ENCODE assay signal across 1 cellular context in the genomic region with DNA sequence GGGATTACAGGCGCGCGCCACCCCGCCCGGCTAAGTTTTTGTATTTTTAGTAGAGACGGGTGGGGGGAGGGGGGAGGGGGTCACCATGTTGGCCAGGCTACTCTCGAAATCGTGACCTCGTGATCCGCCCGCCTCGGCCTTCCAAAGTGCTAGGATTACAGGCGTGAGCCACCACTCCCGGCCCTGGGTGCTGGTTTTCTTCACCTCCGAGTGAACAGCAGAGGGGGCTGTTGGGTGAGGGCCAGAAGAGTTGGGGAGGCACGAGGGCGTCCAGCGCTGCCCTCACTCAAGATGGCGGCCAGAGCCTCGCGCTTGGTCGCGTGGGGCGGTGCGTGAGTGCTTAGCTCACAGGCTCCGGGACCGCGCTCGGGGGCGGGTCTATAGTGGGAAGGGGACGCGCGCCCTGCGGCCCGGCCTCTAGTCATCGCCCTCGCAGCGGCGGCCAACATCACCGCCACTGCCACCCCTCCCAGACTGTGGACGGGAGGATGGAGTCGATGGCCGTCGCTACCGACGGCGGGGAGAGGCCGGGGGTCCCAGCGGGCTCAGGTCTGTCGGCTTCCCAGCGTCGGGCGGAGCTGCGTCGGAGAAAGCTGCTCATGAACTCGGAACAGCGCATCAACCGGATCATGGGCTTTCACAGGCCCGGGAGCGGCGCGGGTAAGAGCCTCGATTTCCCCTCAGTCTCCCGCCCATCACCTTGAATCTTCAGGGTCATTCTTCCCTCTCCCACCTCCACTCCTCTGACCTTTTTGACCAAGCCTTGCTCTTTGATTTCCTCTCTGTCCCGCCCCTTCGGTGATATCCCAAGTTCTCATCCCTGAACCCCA.
TF ChIP-seq lines count a peak whose summit lies in the region.

A gene (plus strand): TSS at position 416 of the 830 bp plus-strand sequence. CDS start 73 bp downstream, at position 489.

TF ChIP-seq in HEK293, 187 proteins besides CTCF, POLR2A, EP300 and RAD21 (continued from another document and continues in another):
- TF ChIP-seq, protein P1, sequence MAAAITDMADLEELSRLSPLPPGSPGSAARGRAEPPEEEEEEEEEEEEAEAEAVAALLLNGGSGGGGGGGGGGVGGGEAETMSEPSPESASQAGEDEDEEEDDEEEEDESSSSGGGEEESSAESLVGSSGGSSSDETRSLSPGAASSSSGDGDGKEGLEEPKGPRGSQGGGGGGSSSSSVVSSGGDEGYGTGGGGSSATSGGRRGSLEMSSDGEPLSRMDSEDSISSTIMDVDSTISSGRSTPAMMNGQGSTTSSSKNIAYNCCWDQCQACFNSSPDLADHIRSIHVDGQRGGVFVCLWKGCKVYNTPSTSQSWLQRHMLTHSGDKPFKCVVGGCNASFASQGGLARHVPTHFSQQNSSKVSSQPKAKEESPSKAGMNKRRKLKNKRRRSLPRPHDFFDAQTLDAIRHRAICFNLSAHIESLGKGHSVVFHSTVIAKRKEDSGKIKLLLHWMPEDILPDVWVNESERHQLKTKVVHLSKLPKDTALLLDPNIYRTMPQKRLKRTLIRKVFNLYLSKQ (tag by site-specific recombination; IDR thresholded peaks at IDR 0.05; ENCODE audit: borderline replicate concordance) = no peak
- peak; percentile 92 for TF ChIP-seq ZNF76 (tag by site-specific recombination; IDR thresholded peaks at IDR 0.05; ENCODE audit: borderline replicate concordance, low read depth)
- TF ChIP-seq, protein P2, sequence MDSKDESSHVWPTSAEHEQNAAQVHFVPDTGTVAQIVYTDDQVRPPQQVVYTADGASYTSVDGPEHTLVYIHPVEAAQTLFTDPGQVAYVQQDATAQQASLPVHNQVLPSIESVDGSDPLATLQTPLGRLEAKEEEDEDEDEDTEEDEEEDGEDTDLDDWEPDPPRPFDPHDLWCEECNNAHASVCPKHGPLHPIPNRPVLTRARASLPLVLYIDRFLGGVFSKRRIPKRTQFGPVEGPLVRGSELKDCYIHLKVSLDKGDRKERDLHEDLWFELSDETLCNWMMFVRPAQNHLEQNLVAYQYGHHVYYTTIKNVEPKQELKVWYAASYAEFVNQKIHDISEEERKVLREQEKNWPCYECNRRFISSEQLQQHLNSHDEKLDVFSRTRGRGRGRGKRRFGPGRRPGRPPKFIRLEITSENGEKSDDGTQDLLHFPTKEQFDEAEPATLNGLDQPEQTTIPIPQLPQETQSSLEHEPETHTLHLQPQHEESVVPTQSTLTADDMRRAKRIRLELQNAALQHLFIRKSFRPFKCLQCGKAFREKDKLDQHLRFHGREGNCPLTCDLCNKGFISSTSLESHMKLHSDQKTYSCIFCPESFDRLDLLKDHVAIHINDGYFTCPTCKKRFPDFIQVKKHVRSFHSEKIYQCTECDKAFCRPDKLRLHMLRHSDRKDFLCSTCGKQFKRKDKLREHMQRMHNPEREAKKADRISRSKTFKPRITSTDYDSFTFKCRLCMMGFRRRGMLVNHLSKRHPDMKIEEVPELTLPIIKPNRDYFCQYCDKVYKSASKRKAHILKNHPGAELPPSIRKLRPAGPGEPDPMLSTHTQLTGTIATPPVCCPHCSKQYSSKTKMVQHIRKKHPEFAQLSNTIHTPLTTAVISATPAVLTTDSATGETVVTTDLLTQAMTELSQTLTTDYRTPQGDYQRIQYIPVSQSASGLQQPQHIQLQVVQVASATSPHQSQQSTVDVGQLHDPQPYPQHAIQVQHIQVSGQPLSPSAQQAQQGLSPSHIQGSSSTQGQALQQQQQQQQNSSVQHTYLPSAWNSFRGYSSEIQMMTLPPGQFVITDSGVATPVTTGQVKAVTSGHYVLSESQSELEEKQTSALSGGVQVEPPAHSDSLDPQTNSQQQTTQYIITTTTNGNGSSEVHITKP (tag by site-specific recombination; IDR thresholded peaks at IDR 0.05) = peak; percentile 81
- 0 out of 2 replicates have a peak, but pooled peaks have one; percentile 25 for TF ChIP-seq ZNF391 (tag by site-specific recombination; IDR thresholded peaks at IDR 0.05; ENCODE audit: borderline replicate concordance, low read depth)
- TF ChIP-seq, protein P3, sequence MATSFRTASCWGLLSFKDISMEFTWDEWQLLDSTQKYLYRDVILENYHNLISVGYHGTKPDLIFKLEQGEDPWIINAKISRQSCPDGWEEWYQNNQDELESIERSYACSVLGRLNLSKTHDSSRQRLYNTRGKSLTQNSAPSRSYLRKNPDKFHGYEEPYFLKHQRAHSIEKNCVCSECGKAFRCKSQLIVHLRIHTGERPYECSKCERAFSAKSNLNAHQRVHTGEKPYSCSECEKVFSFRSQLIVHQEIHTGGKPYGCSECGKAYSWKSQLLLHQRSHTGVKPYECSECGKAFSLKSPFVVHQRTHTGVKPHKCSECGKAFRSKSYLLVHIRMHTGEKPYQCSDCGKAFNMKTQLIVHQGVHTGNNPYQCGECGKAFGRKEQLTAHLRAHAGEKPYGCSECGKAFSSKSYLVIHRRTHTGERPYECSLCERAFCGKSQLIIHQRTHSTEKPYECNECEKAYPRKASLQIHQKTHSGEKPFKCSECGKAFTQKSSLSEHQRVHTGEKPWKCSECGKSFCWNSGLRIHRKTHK (tag by site-specific recombination; IDR thresholded peaks at IDR 0.05) = no peak
- no peak for TF ChIP-seq ZNF266 (tag by site-specific recombination; IDR thresholded peaks at IDR 0.05; ENCODE audit: low read depth)
- no peak for TF ChIP-seq MYNN (tag by site-specific recombination; IDR thresholded peaks at IDR 0.05; ENCODE audit: borderline replicate concordance)
- no peak for TF ChIP-seq PRDM1 (tag by site-specific recombination; IDR thresholded peaks at IDR 0.05)
- TF ChIP-seq, protein P4, sequence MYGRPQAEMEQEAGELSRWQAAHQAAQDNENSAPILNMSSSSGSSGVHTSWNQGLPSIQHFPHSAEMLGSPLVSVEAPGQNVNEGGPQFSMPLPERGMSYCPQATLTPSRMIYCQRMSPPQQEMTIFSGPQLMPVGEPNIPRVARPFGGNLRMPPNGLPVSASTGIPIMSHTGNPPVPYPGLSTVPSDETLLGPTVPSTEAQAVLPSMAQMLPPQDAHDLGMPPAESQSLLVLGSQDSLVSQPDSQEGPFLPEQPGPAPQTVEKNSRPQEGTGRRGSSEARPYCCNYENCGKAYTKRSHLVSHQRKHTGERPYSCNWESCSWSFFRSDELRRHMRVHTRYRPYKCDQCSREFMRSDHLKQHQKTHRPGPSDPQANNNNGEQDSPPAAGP (tag by site-specific recombination; IDR thresholded peaks at IDR 0.05) = peak; percentile 94
- TF ChIP-seq ZNF600 (tag by site-specific recombination; IDR thresholded peaks at IDR 0.05) = no peak; the same call in 1 of the 2 replicates
- no peak for TF ChIP-seq ZNF174 (tag by site-specific recombination; IDR thresholded peaks at IDR 0.05)
- no peak for TF ChIP-seq ZNF670 (tag by site-specific recombination; IDR thresholded peaks at IDR 0.05; ENCODE audit: low read depth)
- TF ChIP-seq ZNF221 (tag by site-specific recombination; IDR thresholded peaks at IDR 0.05; ENCODE audit: borderline replicate concordance) = no peak
- TF ChIP-seq HOXA7 (CRISPR knock-in tag; IDR thresholded peaks at IDR 0.05; ENCODE audit: borderline replicate concordance) = no peak
- TF ChIP-seq ZNF19 (tag by site-specific recombination; IDR thresholded peaks at IDR 0.05; ENCODE audit: low read depth) = no peak
- TF ChIP-seq RBAK (tag by site-specific recombination; IDR thresholded peaks at IDR 0.05) = no peak
- TF ChIP-seq BCL11B (tag by site-specific recombination; IDR thresholded peaks at IDR 0.05; ENCODE audit: low read depth) = peak; percentile 55; the same call in 1 of the 2 replicates
- TF ChIP-seq, protein P5, sequence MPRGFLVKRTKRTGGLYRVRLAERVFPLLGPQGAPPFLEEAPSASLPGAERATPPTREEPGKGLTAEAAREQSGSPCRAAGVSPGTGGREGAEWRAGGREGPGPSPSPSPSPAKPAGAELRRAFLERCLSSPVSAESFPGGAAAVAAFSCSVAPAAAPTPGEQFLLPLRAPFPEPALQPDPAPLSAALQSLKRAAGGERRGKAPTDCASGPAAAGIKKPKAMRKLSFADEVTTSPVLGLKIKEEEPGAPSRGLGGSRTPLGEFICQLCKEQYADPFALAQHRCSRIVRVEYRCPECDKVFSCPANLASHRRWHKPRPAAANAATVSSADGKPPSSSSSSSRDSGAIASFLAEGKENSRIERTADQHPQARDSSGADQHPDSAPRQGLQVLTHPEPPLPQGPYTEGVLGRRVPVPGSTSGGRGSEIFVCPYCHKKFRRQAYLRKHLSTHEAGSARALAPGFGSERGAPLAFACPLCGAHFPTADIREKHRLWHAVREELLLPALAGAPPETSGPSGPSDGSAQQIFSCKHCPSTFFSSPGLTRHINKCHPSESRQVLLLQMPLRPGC (tag by site-specific recombination; IDR thresholded peaks at IDR 0.05) = peak; percentile 71
- TF ChIP-seq, protein P6, sequence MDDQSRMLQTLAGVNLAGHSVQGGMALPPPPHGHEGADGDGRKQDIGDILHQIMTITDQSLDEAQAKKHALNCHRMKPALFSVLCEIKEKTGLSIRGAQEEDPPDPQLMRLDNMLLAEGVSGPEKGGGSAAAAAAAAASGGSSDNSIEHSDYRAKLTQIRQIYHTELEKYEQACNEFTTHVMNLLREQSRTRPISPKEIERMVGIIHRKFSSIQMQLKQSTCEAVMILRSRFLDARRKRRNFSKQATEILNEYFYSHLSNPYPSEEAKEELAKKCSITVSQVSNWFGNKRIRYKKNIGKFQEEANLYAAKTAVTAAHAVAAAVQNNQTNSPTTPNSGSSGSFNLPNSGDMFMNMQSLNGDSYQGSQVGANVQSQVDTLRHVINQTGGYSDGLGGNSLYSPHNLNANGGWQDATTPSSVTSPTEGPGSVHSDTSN (CRISPR knock-in tag; IDR thresholded peaks at IDR 0.05) = 0 out of 2 replicates have a peak, but pooled peaks have one; percentile 44
- TF ChIP-seq ZNF169 (tag by site-specific recombination; IDR thresholded peaks at IDR 0.05) = no peak
- TF ChIP-seq ZSCAN30 (tag by site-specific recombination; IDR thresholded peaks at IDR 0.05) = peak; percentile 91; the same call in 1 of the 2 replicates
- no peak; the same call in 1 of the 2 replicates for TF ChIP-seq ZNF785 (tag by site-specific recombination; IDR thresholded peaks at IDR 0.05)
- peak; percentile 89 for TF ChIP-seq ZBTB8A (tag by site-specific recombination; IDR thresholded peaks at IDR 0.05)
- no peak for TF ChIP-seq ZNF658 (tag by site-specific recombination; IDR thresholded peaks at IDR 0.05)
- TF ChIP-seq ZNF626 (tag by site-specific recombination; IDR thresholded peaks at IDR 0.05) = no peak
- no peak for TF ChIP-seq ZNF560 (tag by site-specific recombination; IDR thresholded peaks at IDR 0.05; ENCODE audit: borderline replicate concordance)
- peak; percentile 96 for TF ChIP-seq SP3 (tag by site-specific recombination; IDR thresholded peaks at IDR 0.05)
- TF ChIP-seq TRIM28 (IDR thresholded peaks at IDR 0.05; ENCODE audit: borderline replicate concordance, low read length) = no peak; the same call in 1 of the 2 replicates
- TF ChIP-seq, protein P7, sequence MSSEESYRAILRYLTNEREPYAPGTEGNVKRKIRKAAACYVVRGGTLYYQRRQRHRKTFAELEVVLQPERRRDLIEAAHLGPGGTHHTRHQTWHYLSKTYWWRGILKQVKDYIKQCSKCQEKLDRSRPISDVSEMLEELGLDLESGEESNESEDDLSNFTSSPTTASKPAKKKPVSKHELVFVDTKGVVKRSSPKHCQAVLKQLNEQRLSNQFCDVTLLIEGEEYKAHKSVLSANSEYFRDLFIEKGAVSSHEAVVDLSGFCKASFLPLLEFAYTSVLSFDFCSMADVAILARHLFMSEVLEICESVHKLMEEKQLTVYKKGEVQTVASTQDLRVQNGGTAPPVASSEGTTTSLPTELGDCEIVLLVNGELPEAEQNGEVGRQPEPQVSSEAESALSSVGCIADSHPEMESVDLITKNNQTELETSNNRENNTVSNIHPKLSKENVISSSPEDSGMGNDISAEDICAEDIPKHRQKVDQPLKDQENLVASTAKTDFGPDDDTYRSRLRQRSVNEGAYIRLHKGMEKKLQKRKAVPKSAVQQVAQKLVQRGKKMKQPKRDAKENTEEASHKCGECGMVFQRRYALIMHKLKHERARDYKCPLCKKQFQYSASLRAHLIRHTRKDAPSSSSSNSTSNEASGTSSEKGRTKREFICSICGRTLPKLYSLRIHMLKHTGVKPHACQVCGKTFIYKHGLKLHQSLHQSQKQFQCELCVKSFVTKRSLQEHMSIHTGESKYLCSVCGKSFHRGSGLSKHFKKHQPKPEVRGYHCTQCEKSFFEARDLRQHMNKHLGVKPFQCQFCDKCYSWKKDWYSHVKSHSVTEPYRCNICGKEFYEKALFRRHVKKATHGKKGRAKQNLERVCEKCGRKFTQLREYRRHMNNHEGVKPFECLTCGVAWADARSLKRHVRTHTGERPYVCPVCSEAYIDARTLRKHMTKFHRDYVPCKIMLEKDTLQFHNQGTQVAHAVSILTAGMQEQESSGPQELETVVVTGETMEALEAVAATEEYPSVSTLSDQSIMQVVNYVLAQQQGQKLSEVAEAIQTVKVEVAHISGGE (tag by site-specific recombination; conservative IDR thresholded peaks at IDR 0.05; ENCODE audit: low read depth) = peak; percentile 51; the same call in 1 of the 2 replicates
- TF ChIP-seq ZNF324 (tag by site-specific recombination; IDR thresholded peaks at IDR 0.05) = no peak; the same call in 1 of the 2 replicates
- TF ChIP-seq, protein P8, sequence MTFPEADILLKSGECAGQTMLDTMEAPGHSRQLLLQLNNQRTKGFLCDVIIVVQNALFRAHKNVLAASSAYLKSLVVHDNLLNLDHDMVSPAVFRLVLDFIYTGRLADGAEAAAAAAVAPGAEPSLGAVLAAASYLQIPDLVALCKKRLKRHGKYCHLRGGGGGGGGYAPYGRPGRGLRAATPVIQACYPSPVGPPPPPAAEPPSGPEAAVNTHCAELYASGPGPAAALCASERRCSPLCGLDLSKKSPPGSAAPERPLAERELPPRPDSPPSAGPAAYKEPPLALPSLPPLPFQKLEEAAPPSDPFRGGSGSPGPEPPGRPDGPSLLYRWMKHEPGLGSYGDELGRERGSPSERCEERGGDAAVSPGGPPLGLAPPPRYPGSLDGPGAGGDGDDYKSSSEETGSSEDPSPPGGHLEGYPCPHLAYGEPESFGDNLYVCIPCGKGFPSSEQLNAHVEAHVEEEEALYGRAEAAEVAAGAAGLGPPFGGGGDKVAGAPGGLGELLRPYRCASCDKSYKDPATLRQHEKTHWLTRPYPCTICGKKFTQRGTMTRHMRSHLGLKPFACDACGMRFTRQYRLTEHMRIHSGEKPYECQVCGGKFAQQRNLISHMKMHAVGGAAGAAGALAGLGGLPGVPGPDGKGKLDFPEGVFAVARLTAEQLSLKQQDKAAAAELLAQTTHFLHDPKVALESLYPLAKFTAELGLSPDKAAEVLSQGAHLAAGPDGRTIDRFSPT (tag by site-specific recombination; IDR thresholded peaks at IDR 0.05) = peak; percentile 72
- TF ChIP-seq, protein P9, sequence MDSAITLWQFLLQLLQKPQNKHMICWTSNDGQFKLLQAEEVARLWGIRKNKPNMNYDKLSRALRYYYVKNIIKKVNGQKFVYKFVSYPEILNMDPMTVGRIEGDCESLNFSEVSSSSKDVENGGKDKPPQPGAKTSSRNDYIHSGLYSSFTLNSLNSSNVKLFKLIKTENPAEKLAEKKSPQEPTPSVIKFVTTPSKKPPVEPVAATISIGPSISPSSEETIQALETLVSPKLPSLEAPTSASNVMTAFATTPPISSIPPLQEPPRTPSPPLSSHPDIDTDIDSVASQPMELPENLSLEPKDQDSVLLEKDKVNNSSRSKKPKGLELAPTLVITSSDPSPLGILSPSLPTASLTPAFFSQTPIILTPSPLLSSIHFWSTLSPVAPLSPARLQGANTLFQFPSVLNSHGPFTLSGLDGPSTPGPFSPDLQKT (IDR thresholded peaks at IDR 0.05; ENCODE audit: borderline replicate concordance, low read depth, low read length) = no peak
- no peak for TF ChIP-seq ZNF366 (tag by site-specific recombination; conservative IDR thresholded peaks at IDR 0.05)
- peak; percentile 94 for TF ChIP-seq ZNF777 (tag by site-specific recombination; IDR thresholded peaks at IDR 0.05; ENCODE audit: borderline replicate concordance)
- no peak for TF ChIP-seq ZIC2 (tag by site-specific recombination; IDR thresholded peaks at IDR 0.05)
